ENCODE assay signal across 9 cellular contexts in genomic region chr5:40406426-40407211, GRCh38.
DNase-seq lines count a peak whose midpoint lies in the region; ATAC-seq and TF ChIP-seq lines count a peak whose summit lies in the region.
"Had no signal": no experiment of that assay in that cellular context is flagged by ENCODE, and none has a peak within 500 bp of the region (broad histone marks: within the 10 kb centered on the region; RNA-seq: fewer than 3 reads in every experiment).

No MANE protein-coding gene starts in this region.

- TF ChIP-seq CTCF in gastrocnemius medialis (IDR thresholded peaks at IDR 0.05 in 4 of 5, conservative IDR thresholded peaks at IDR 0.05 in 1 of 5): no peak

- intact Hi-C loops in gastrocnemius medialis (cut with DNase I; ENCODE audit: low total_unique reads): no loop called here

- no peak for TF ChIP-seq POLR2A in gastrocnemius medialis (IDR thresholded peaks at IDR 0.05)

- no peaks in the 10 kb centered on the region for H3K36me3 ChIP-seq in gastrocnemius medialis

- H3K4me1 ChIP-seq in gastrocnemius medialis: peaks cover 0 to 22% of the 10 kb centered on the region in 2 donors

- DNase-seq in Kasumi-1 (lab: John Stamatoyannopoulos, UW) (peak; percentile 73 to 78), gastrocnemius medialis (no peak), HK-2 (ENCODE audit: unreplicated experiment) (no peak), hepatic stellate cell (ENCODE audit: low spot score) (no peak), dedifferentiated amniotic fluid mesenchymal stem cell (ENCODE audit: extremely low spot score) (no peak), hippocampal formation (lab: John Stamatoyannopoulos, UW) (no peak)
- DNase-seq in central memory CD4-positive, alpha-beta T cell: peak; percentile 45
- DNase-seq: dermis blood vessel endothelial cell had no signal

- peak overlapping the region; percentile 41 to 61 (median 58) for H3K27ac ChIP-seq in gastrocnemius medialis

- ATAC-seq in GM19397 (IDR thresholded peaks at IDR 0.05; ENCODE audit: unreplicated experiment): peak; percentile 45
- ATAC-seq in gastrocnemius medialis: no peak

- no peak overlapping the region for H3K4me3 ChIP-seq in gastrocnemius medialis

- no peaks in the 10 kb centered on the region for H3K9me3 ChIP-seq in gastrocnemius medialis

- no peaks in the 10 kb centered on the region for H3K27me3 ChIP-seq in gastrocnemius medialis

- in situ Hi-C loops in gastrocnemius medialis (cut with MboI; ENCODE audit: low sequenced_read_pairs in 4 of 4): no loop called here

Comparison
In these comparisons a context has a peak if more than half of its experiments do, and no peak if none do; other contexts are left out.
1. DNase-seq: peak in Kasumi-1 (2 of 2) and central memory CD4-positive, alpha-beta T cell (single experiment); none in gastrocnemius medialis (0 of 2), HK-2 (single experiment), hepatic stellate cell (single experiment), dedifferentiated amniotic fluid mesenchymal stem cell (single experiment) and hippocampal formation (0 of 2).